1 cellular context compared by ENCODE assay signal in the genomic region with DNA sequence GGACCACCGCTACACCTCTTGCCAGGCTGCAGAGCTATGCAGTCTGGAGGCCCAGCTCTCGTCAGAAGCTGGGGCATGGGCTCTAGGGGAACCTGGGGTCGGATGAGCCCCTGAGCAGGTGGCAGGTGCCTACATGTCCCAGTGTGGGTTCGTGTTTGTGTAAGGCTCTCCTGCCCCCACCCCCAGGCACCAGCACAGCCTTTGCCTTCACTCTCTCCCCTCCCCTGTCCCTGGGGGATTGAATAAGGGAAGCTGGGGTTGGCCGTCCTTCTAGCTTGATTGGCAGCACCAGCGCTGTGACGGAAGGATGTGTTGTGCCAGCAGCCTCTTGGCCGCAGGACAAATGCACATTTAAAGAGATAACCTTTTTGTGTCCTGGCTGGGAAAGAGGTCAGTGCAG.
TF ChIP-seq lines count a peak whose summit lies in the region.

No MANE protein-coding gene starts in this region.

TF ChIP-seq in H1, 55 proteins besides CTCF, POLR2A, EP300 and RAD21:
- TF ChIP-seq NRF1 (IDR thresholded peaks at IDR 0.05; ENCODE audit: low read depth, low read length) (no peak), TEAD4 (IDR thresholded peaks at IDR 0.05; ENCODE audit: low read depth, low read length) (no peak), POLR2AphosphoS5 (IDR thresholded peaks at IDR 0.05; ENCODE audit: low read depth, low read length) (peak; percentile 31; the same call in 1 of the 2 replicates)
- TF ChIP-seq, protein P1, sequence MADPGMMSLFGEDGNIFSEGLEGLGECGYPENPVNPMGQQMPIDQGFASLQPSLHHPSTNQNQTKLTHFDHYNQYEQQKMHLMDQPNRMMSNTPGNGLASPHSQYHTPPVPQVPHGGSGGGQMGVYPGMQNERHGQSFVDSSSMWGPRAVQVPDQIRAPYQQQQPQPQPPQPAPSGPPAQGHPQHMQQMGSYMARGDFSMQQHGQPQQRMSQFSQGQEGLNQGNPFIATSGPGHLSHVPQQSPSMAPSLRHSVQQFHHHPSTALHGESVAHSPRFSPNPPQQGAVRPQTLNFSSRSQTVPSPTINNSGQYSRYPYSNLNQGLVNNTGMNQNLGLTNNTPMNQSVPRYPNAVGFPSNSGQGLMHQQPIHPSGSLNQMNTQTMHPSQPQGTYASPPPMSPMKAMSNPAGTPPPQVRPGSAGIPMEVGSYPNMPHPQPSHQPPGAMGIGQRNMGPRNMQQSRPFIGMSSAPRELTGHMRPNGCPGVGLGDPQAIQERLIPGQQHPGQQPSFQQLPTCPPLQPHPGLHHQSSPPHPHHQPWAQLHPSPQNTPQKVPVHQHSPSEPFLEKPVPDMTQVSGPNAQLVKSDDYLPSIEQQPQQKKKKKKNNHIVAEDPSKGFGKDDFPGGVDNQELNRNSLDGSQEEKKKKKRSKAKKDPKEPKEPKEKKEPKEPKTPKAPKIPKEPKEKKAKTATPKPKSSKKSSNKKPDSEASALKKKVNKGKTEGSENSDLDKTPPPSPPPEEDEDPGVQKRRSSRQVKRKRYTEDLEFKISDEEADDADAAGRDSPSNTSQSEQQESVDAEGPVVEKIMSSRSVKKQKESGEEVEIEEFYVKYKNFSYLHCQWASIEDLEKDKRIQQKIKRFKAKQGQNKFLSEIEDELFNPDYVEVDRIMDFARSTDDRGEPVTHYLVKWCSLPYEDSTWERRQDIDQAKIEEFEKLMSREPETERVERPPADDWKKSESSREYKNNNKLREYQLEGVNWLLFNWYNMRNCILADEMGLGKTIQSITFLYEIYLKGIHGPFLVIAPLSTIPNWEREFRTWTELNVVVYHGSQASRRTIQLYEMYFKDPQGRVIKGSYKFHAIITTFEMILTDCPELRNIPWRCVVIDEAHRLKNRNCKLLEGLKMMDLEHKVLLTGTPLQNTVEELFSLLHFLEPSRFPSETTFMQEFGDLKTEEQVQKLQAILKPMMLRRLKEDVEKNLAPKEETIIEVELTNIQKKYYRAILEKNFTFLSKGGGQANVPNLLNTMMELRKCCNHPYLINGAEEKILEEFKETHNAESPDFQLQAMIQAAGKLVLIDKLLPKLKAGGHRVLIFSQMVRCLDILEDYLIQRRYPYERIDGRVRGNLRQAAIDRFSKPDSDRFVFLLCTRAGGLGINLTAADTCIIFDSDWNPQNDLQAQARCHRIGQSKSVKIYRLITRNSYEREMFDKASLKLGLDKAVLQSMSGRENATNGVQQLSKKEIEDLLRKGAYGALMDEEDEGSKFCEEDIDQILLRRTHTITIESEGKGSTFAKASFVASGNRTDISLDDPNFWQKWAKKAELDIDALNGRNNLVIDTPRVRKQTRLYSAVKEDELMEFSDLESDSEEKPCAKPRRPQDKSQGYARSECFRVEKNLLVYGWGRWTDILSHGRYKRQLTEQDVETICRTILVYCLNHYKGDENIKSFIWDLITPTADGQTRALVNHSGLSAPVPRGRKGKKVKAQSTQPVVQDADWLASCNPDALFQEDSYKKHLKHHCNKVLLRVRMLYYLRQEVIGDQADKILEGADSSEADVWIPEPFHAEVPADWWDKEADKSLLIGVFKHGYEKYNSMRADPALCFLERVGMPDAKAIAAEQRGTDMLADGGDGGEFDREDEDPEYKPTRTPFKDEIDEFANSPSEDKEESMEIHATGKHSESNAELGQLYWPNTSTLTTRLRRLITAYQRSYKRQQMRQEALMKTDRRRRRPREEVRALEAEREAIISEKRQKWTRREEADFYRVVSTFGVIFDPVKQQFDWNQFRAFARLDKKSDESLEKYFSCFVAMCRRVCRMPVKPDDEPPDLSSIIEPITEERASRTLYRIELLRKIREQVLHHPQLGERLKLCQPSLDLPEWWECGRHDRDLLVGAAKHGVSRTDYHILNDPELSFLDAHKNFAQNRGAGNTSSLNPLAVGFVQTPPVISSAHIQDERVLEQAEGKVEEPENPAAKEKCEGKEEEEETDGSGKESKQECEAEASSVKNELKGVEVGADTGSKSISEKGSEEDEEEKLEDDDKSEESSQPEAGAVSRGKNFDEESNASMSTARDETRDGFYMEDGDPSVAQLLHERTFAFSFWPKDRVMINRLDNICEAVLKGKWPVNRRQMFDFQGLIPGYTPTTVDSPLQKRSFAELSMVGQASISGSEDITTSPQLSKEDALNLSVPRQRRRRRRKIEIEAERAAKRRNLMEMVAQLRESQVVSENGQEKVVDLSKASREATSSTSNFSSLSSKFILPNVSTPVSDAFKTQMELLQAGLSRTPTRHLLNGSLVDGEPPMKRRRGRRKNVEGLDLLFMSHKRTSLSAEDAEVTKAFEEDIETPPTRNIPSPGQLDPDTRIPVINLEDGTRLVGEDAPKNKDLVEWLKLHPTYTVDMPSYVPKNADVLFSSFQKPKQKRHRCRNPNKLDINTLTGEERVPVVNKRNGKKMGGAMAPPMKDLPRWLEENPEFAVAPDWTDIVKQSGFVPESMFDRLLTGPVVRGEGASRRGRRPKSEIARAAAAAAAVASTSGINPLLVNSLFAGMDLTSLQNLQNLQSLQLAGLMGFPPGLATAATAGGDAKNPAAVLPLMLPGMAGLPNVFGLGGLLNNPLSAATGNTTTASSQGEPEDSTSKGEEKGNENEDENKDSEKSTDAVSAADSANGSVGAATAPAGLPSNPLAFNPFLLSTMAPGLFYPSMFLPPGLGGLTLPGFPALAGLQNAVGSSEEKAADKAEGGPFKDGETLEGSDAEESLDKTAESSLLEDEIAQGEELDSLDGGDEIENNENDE (IDR thresholded peaks at IDR 0.05; ENCODE audit: insufficient replicate concordance, low read length) = no peak
TF ChIP-seq in H1: peak in this region for 1.
